10 cellular contexts compared by ENCODE assay signal in the genomic region with DNA sequence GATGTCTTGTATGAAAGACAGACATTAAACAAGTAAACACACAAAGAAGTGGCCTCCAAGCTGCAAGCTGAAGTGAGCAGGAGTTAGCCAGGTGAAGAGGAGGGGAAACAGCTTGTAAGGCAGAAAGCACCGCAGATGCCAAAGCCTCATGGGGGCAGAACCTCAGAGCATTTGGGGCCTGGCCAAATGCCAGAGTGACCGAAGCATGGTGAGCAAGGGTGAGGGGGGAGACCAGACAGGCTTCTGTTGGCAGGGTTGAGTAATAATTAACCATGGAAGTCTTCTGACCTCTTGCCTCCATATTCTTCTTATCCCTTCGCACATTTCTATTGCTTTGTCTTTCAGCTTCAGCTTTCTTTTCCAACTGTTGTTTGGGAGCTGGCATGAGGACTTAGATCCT. TPM values are rescaled to one million over a fixed set of nuclear protein-coding genes. Genes with fewer than 3 reads are reported as not detected.
DNase-seq lines count a peak whose midpoint lies in the region; ATAC-seq and TF ChIP-seq lines count a peak whose summit lies in the region.
"Had no signal": no experiment of that assay in that cellular context is flagged by ENCODE, and none has a peak within 500 bp of the region (broad histone marks: within the 10 kb centered on the region; RNA-seq: fewer than 3 reads in every experiment).

No MANE protein-coding gene starts in this region.

- H3K36me3 ChIP-seq in BE2C: no peaks in the 10 kb centered on the region
- H3K36me3 ChIP-seq in endocrine pancreas (ENCODE audit: control insufficient read depth, insufficient read depth, low read length): no peaks in the 10 kb centered on the region

- no peak overlapping the region for H3K4me3 ChIP-seq in BE2C (ENCODE audit: low read depth, low read length)
- peak overlapping the region; percentile 49 for H3K4me3 ChIP-seq in endocrine pancreas (ENCODE audit: control insufficient read depth, insufficient read depth, low read length)

- H3K27ac Mint-ChIP-seq in osteocyte (ENCODE audit: unreplicated experiment): no peak overlapping the region
- H3K27ac Mint-ChIP-seq: activated T-helper 1 cell treated with anti-CD3 and anti-CD28 coated beads, Interleukin-12 subunit alpha, Interleukin-12 subunit beta, Interleukin-2, Interleukin-4 antibody, amounts not matched to agents 30 ng/mL and 10 ng/mL and 1 ng/mL, durations not matched to agents 14 hours and 24 hours and 36 hours; CD4-positive, CD25-positive, alpha-beta regulatory T cell had no signal

- no peak overlapping the region for H3K9ac ChIP-seq in endocrine pancreas (ENCODE audit: control insufficient read depth, insufficient read depth, low read length)

- no peaks in the 10 kb centered on the region for H3K9me3 Mint-ChIP-seq in osteocyte (ENCODE audit: unreplicated experiment)
- H3K9me3 Mint-ChIP-seq: activated T-helper 1 cell treated with anti-CD3 and anti-CD28 coated beads, Interleukin-12 subunit alpha, Interleukin-12 subunit beta, Interleukin-2, Interleukin-4 antibody, amounts not matched to agents 30 ng/mL and 10 ng/mL and 1 ng/mL, durations not matched to agents 14 hours and 24 hours and 36 hours; CD4-positive, CD25-positive, alpha-beta regulatory T cell had no signal

- peaks cover 6% of the 10 kb centered on the region for H3K27me3 Mint-ChIP-seq in osteocyte (ENCODE audit: unreplicated experiment)

- H3K27me3 ChIP-seq in BE2C: no peaks in the 10 kb centered on the region
- H3K27me3 ChIP-seq in endocrine pancreas (ENCODE audit: control insufficient read depth, insufficient read depth, low read length): no peaks in the 10 kb centered on the region

- no peaks in the 10 kb centered on the region for H3K4me1 Mint-ChIP-seq in osteocyte (ENCODE audit: unreplicated experiment)

- POLR2A ChIA-PET in HEK293T (lab: Yijun Ruan, JAX): no interaction called here

- CTCF ChIA-PET in HEK293T (lab: Yijun Ruan, JAX): no interaction called here

- no peak overlapping the region for H3K4me3 Mint-ChIP-seq in osteocyte (ENCODE audit: unreplicated experiment)
- H3K4me3 Mint-ChIP-seq: activated T-helper 1 cell treated with anti-CD3 and anti-CD28 coated beads, Interleukin-12 subunit alpha, Interleukin-12 subunit beta, Interleukin-2, Interleukin-4 antibody, amounts not matched to agents 30 ng/mL and 10 ng/mL and 1 ng/mL, durations not matched to agents 14 hours and 24 hours and 36 hours; CD4-positive, CD25-positive, alpha-beta regulatory T cell had no signal

- TF ChIP-seq CTCF in BE2C (IDR thresholded peaks at IDR 0.05; ENCODE audit: low read depth, low read length) (no peak), osteocyte (IDR thresholded peaks at IDR 0.05) (no peak)

- H3K9me3 ChIP-seq in BE2C: no peaks in the 10 kb centered on the region
- H3K9me3 ChIP-seq in endocrine pancreas (ENCODE audit: control insufficient read depth, low read length): no peaks in the 10 kb centered on the region

- DNase-seq in BE2C (peak; percentile 53), NCI-H1417 (lab: John Stamatoyannopoulos, UW) (peak; percentile 66 to 88 (median 68)), osteocyte (ENCODE audit: extremely low spot score, unreplicated experiment) (no peak), HEK293T (ENCODE audit: extremely low spot score) (no peak), NCI-H1694 (lab: John Stamatoyannopoulos, UW) (no peak), middle frontal gyrus (ENCODE audit: extremely low spot score, low spot score) (no peak)
- DNase-seq: CD4-positive, CD25-positive, alpha-beta regulatory T cell had no signal

- H3K36me3 Mint-ChIP-seq in osteocyte (ENCODE audit: unreplicated experiment): no peaks in the 10 kb centered on the region
- H3K36me3 Mint-ChIP-seq: CD4-positive, CD25-positive, alpha-beta regulatory T cell had no signal

- peak; percentile 66 for ATAC-seq in GM21619 (IDR thresholded peaks at IDR 0.05; ENCODE audit: unreplicated experiment)

- peaks cover 21% of the 10 kb centered on the region for H3K4me1 ChIP-seq in BE2C
- peaks cover 36% of the 10 kb centered on the region for H3K4me1 ChIP-seq in endocrine pancreas (ENCODE audit: control insufficient read depth, insufficient read depth, low read length)

TF ChIP-seq in HEK293T, 16 proteins besides CTCF, POLR2A, EP300 and RAD21:
- TF ChIP-seq FOXM1 (IDR thresholded peaks at IDR 0.05; ENCODE audit: borderline replicate concordance) (no peak), SP1 (IDR thresholded peaks at IDR 0.05) (no peak), ARNT (IDR thresholded peaks at IDR 0.05) (no peak), NFRKB (IDR thresholded peaks at IDR 0.05) (no peak), SUZ12 (IDR thresholded peaks at IDR 0.05) (no peak), HDGF (IDR thresholded peaks at IDR 0.05; ENCODE audit: borderline replicate concordance) (no peak), ELF4 (IDR thresholded peaks at IDR 0.05) (no peak), L3MBTL2 (conservative IDR thresholded peaks at IDR 0.05) (no peak), TARDBP (IDR thresholded peaks at IDR 0.05) (no peak), FOXA1 (IDR thresholded peaks at IDR 0.05) (no peak), CTBP1 (IDR thresholded peaks at IDR 0.05; ENCODE audit: borderline replicate concordance) (no peak), BHLHE40 (IDR thresholded peaks at IDR 0.05; ENCODE audit: borderline replicate concordance) (no peak)

RNA-seq across cellular contexts. Expression of gene QPCT, which starts 5.6 kb away (rescaled TPM):
- polyA plus RNA-seq in BE2C (2012; ENCODE audit: insufficient read depth, insufficient read length, low read depth): 7.5 TPM
- not detected in 2 replicates for total RNA-seq in osteocyte
- total RNA-seq: CD4-positive, CD25-positive, alpha-beta regulatory T cell had no signal

RNA-seq across cellular contexts. Expression of gene PRKD3, which starts 25.4 kb away (rescaled TPM):
- 24.5 TPM for polyA plus RNA-seq in BE2C (2012; ENCODE audit: insufficient read depth, insufficient read length, low read depth)
- total RNA-seq in osteocyte: 50.1 and 54.7 TPM in 2 replicates

Comparison
In these comparisons a context has a peak if more than half of its experiments do, and no peak if none do; other contexts are left out.
1. DNase-seq: peak in BE2C (single experiment) and NCI-H1417 (3 of 3); none in osteocyte (single experiment), HEK293T (single experiment), NCI-H1694 (single experiment) and middle frontal gyrus (single experiment).